ENCODE assay signal across 11 cellular contexts in genomic region chr11:106466441-106467190, GRCh38.
DNase-seq lines count a peak whose midpoint lies in the region; ATAC-seq and TF ChIP-seq lines count a peak whose summit lies in the region.
"Had no signal": no experiment of that assay in that cellular context is flagged by ENCODE, and none has a peak within 500 bp of the region (broad histone marks: within the 10 kb centered on the region; RNA-seq: fewer than 3 reads in every experiment).

No MANE protein-coding gene starts in this region.

- no peak overlapping the region for H3K4me2 ChIP-seq in mesendoderm (ENCODE audit: low read length)

- no peak overlapping the region for H2BK5ac ChIP-seq in mesendoderm (ENCODE audit: low read length)

- ATAC-seq in activated T-cell treated with anti-CD3 and anti-CD28 coated beads, Interleukin-2, amount 50 U/mL, for 4 hours, result no peak

- H3K79me2 ChIP-seq in mesendoderm (ENCODE audit: control insufficient read depth, insufficient read depth, low read length), result no peaks in the 10 kb centered on the region

- H3K79me1 ChIP-seq in mesendoderm (ENCODE audit: low read length), result no peaks in the 10 kb centered on the region

- H3K36me3 ChIP-seq in HUES64 (ENCODE audit: insufficient read depth, low read length), result no peaks in the 10 kb centered on the region
- H3K36me3 ChIP-seq in brain microvascular endothelial cell (replicated peaks), result no peaks in the 10 kb centered on the region
- H3K36me3 ChIP-seq in mesendoderm (ENCODE audit: control insufficient read depth, insufficient read depth, low read length), result no peaks in the 10 kb centered on the region

- H3K4me3 ChIP-seq in HUES64 (ENCODE audit: low read length), result no peak overlapping the region
- no peak overlapping the region for H3K4me3 ChIP-seq in brain microvascular endothelial cell (ENCODE audit: low read depth, low read length)
- H3K4me3 ChIP-seq in mesendoderm (ENCODE audit: low read length), result no peak overlapping the region

- H3K4me1 ChIP-seq in HUES64 (ENCODE audit: insufficient read depth, low read length) (peaks cover 24% of the 10 kb centered on the region), mesendoderm (ENCODE audit: control insufficient read depth, low read depth, low read length) (peaks cover 6% of the 10 kb centered on the region)

- TF ChIP-seq CTCF in brain microvascular endothelial cell (IDR thresholded peaks at IDR 0.05; ENCODE audit: low read depth, low read length, missing control alignments), result no peak

- H3K9ac ChIP-seq in HUES64 (ENCODE audit: low read depth, low read length) (no peak overlapping the region), mesendoderm (ENCODE audit: low read length) (no peak overlapping the region)

- DNase-seq in AG08395 (ENCODE audit: low spot score), result peak; percentile 53
- DNase-seq in brain microvascular endothelial cell, result peak; percentile 85
- no peak for DNase-seq in mesendoderm
- no peak for DNase-seq in NCI-H146 treated with DMSO at 0.1 percent for 48 hours (lab: John Stamatoyannopoulos, UW; ENCODE audit: unreplicated experiment)
- no peak for DNase-seq in CD1c-positive myeloid dendritic cell (ENCODE audit: extremely low spot score)
- no peak for DNase-seq in stimulated activated CD4-positive, alpha-beta T cell treated with anti-CD3 and anti-CD28 coated beads, Interleukin-2, amount 100 ng/mL, for 24 hours
- no peak for DNase-seq in activated T-cell treated with anti-CD3 and anti-CD28 coated beads, Interleukin-2, amount 50 U/mL, for 4 hours
- DNase-seq: activated T-cell treated with anti-CD3 and anti-CD28 coated beads, Interleukin-2, amount 50 U/mL, for 24 hours; CD4-positive, CD25-positive, alpha-beta regulatory T cell; kidney had no signal

- H4K8ac ChIP-seq in mesendoderm (ENCODE audit: low read depth, low read length), result no peak overlapping the region

- H3K18ac ChIP-seq in mesendoderm (ENCODE audit: low read length), result no peak overlapping the region

- 84% methylated on average over 7 of the region's 7 CpGs for WGBS in HUES64
- no CpG with 5 or more reads among the region's 7 CpGs for WGBS in mesendoderm (ENCODE audit: extremely low coverage, insufficient coverage, low lambda C conversion rate)

- H3K9me3 ChIP-seq in HUES64 (ENCODE audit: insufficient read depth, low read depth, low read length), result no peaks in the 10 kb centered on the region

- H3K4ac ChIP-seq in mesendoderm (ENCODE audit: low read depth, low read length), result no peak overlapping the region

- in situ Hi-C loops in brain microvascular endothelial cell (cut with HindIII; ENCODE audit: low pct_ligation_motif_present, low sequenced_read_pairs), result no loop called here

- H3K27ac ChIP-seq in HUES64 (ENCODE audit: low read depth, low read length) (peak overlapping the region; percentile 6), brain microvascular endothelial cell (peak overlapping the region; percentile 91), mesendoderm (ENCODE audit: low read depth, low read length) (no peak overlapping the region)

- no peak overlapping the region for H2AK5ac ChIP-seq in mesendoderm (ENCODE audit: low read length)

- H3K56ac ChIP-seq in mesendoderm (ENCODE audit: low read length), result no peak overlapping the region

- H3K27me3 ChIP-seq in HUES64 (ENCODE audit: insufficient read depth, low read length), result no peaks in the 10 kb centered on the region
- no peaks in the 10 kb centered on the region for H3K27me3 ChIP-seq in brain microvascular endothelial cell (replicated peaks)
- no peaks in the 10 kb centered on the region for H3K27me3 ChIP-seq in mesendoderm (ENCODE audit: insufficient read depth, low read length, poor library complexity)

- peaks cover 7% of the 10 kb centered on the region for H3K9me3 Mint-ChIP-seq in activated T-cell treated with anti-CD3 and anti-CD28 coated beads, Interleukin-2, amount 50 U/mL, for 4 hours

- no peaks in the 10 kb centered on the region for H3K27me3 Mint-ChIP-seq in activated T-cell treated with anti-CD3 and anti-CD28 coated beads, Interleukin-2, amount 50 U/mL, for 4 hours (ENCODE audit: low read depth)
- H3K27me3 Mint-ChIP-seq: activated T-cell treated with anti-CD3 and anti-CD28 coated beads, Interleukin-2, amount 50 U/mL, for 24 hours had no signal

- no peaks in the 10 kb centered on the region for H3K36me3 Mint-ChIP-seq in activated T-cell treated with anti-CD3 and anti-CD28 coated beads, Interleukin-2, amount 50 U/mL, for 4 hours (ENCODE audit: insufficient read depth)
- H3K36me3 Mint-ChIP-seq: CD4-positive, CD25-positive, alpha-beta regulatory T cell had no signal

- peak overlapping the region; percentile 19 for H2BK15ac ChIP-seq in mesendoderm (replicated peaks; ENCODE audit: low read depth)

- H3K4me1 Mint-ChIP-seq in activated T-cell treated with anti-CD3 and anti-CD28 coated beads, Interleukin-2, amount 50 U/mL, for 4 hours (ENCODE audit: low read depth), result no peaks in the 10 kb centered on the region
- H3K4me1 Mint-ChIP-seq: CD4-positive, CD25-positive, alpha-beta regulatory T cell had no signal

- no peak overlapping the region for H3K4me3 Mint-ChIP-seq in activated T-cell treated with anti-CD3 and anti-CD28 coated beads, Interleukin-2, amount 50 U/mL, for 4 hours
- H3K4me3 Mint-ChIP-seq: activated T-cell treated with anti-CD3 and anti-CD28 coated beads, Interleukin-2, amount 50 U/mL, for 24 hours; CD4-positive, CD25-positive, alpha-beta regulatory T cell had no signal

- no peak overlapping the region for H3K23ac ChIP-seq in mesendoderm (ENCODE audit: low read length)

- H2BK120ac ChIP-seq in mesendoderm (ENCODE audit: low read depth, low read length), result no peak overlapping the region

- no peak overlapping the region for H4K5ac ChIP-seq in mesendoderm (ENCODE audit: low read length)

Comparison
In these comparisons a context has a peak if more than half of its experiments do, and no peak if none do; other contexts are left out.
1. DNase-seq: peak in AG08395 (single experiment) and brain microvascular endothelial cell (single experiment); none in mesendoderm (single experiment), NCI-H146 treated with DMSO at 0.1 percent for 48 hours (single experiment), CD1c-positive myeloid dendritic cell (single experiment), stimulated activated CD4-positive, alpha-beta T cell treated with anti-CD3 and anti-CD28 coated beads, Interleukin-2, amount 100 ng/mL, for 24 hours (0 of 2) and activated T-cell treated with anti-CD3 and anti-CD28 coated beads, Interleukin-2, amount 50 U/mL, for 4 hours (single experiment).